ENCODE assay signal across 14 cellular contexts in the genomic region with DNA sequence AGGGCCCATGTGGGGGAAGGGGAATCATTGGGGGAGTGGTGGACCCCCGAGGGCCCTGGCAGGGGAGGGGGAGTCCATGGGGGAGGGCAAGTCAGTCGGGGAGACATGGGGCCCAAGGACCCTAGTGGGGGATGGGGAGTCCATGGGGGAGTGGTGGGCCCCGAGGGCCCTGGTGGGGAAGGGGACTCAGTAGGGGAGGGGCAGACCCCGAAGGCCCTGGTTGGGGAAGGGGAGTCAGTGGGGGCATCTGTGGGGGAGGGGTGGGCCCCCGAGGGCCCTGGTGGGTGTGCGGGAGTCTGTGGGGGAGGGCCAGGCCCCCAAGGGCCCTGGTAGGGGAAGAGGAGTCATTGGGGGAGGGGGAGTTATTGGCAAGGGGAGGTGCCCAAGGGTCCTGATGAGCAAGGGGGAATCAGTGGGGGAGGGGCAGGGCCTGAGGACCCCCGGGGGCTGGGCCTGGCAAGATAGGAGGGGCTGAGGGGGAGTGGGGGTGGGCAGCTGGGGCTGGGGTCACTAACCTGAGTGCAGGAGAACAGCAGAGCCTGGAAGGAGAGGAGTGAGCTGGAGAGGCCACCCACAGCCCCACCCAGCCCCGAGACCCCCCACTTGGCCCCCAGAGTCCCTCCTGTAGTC. TPM values are rescaled to one million over a fixed set of nuclear protein-coding genes. Genes with fewer than 3 reads are reported as not detected.
DNase-seq lines count a peak whose midpoint lies in the region; ATAC-seq and TF ChIP-seq lines count a peak whose summit lies in the region.
"Had no signal": no experiment of that assay in that cellular context is flagged by ENCODE, and none has a peak within 500 bp of the region (broad histone marks: within the 10 kb centered on the region; RNA-seq: fewer than 3 reads in every experiment).

No MANE protein-coding gene starts in this region.

- no peaks in the 10 kb centered on the region for H3K9me3 ChIP-seq in breast epithelium
- no peaks in the 10 kb centered on the region for H3K9me3 ChIP-seq in mammary epithelial cell (replicated peaks; ENCODE audit: insufficient read depth, low read length)
- no peaks in the 10 kb centered on the region for H3K9me3 ChIP-seq in ovary
- H3K9me3 ChIP-seq in upper lobe of right lung, result no peaks in the 10 kb centered on the region

- no peak for TF ChIP-seq EP300 in ovary (IDR thresholded peaks at IDR 0.05)

- WGBS in mammary epithelial cell (ENCODE audit: low coverage, missing lambda C conversion rate), result no CpG with 5 or more reads among the region's 8 CpGs
- WGBS in ovary, 3 donors, result 18 to 27% (median 19%) methylated on average over 7 to 8 of the region's 8 CpGs

- H4K20me1 ChIP-seq in mammary epithelial cell (ENCODE audit: insufficient read depth, low read length), result no peaks in the 10 kb centered on the region

- H3K9ac ChIP-seq in mammary epithelial cell (ENCODE audit: insufficient read depth, low read length), result no peak overlapping the region

- ATAC-seq in upper lobe of right lung (no peak), GM18909 (IDR thresholded peaks at IDR 0.05; ENCODE audit: poor library complexity, unreplicated experiment) (no peak), GM21786 (IDR thresholded peaks at IDR 0.05; ENCODE audit: unreplicated experiment) (no peak), HG02763 (IDR thresholded peaks at IDR 0.05; ENCODE audit: unreplicated experiment) (no peak)

- H3K36me3 ChIP-seq in breast epithelium (no peaks in the 10 kb centered on the region), mammary epithelial cell (ENCODE audit: insufficient read depth, low read length) (no peaks in the 10 kb centered on the region), ovary (no peaks in the 10 kb centered on the region), upper lobe of right lung (no peaks in the 10 kb centered on the region)

- TF ChIP-seq POLR2A in breast epithelium (IDR thresholded peaks at IDR 0.05) (no peak), ovary (IDR thresholded peaks at IDR 0.05) (no peak)

- H3K4me1 ChIP-seq in breast epithelium, result peaks cover 27 to 29% of the 10 kb centered on the region in 2 donors
- H3K4me1 ChIP-seq in mammary epithelial cell (ENCODE audit: insufficient read depth, low read length), result peaks cover 35% of the 10 kb centered on the region
- H3K4me1 ChIP-seq in ovary (ENCODE audit: insufficient read depth), result peaks cover 19% of the 10 kb centered on the region
- peaks cover 35% of the 10 kb centered on the region for H3K4me1 ChIP-seq in upper lobe of right lung

- H3K27me3 ChIP-seq in breast epithelium, result no peaks in the 10 kb centered on the region
- no peaks in the 10 kb centered on the region for H3K27me3 ChIP-seq in mammary epithelial cell (ENCODE audit: insufficient read depth, low read length)
- no peaks in the 10 kb centered on the region for H3K27me3 ChIP-seq in ovary
- H3K27me3 ChIP-seq in upper lobe of right lung, result peaks cover 23% of the 10 kb centered on the region

- dilution Hi-C loops in mammary epithelial cell (cut with HindIII; ENCODE audit: low sequenced_read_pairs), result no loop called here

- no peak for DNase-seq in breast epithelium (ENCODE audit: low spot score in 2 of 2)
- DNase-seq in mammary epithelial cell, result no peak
- DNase-seq in fibroblast of the aortic adventitia (ENCODE audit: low read depth), result no peak
- DNase-seq in ovary, result no peak
- no peak for DNase-seq in upper lobe of right lung
- DNase-seq: activated T-cell treated with anti-CD3 and anti-CD28 coated beads, Interleukin-2, amount 50 U/mL, for 1 hour; immature natural killer cell; NCI-H1048; SHP77 treated with DMSO at 0.1 percent for 48 hours; stimulated activated CD4-positive, alpha-beta T cell treated with anti-CD3 and anti-CD28 coated beads, Interleukin-4, amount 100 ng/mL, for 1 hour had no signal

- H3K4me3 ChIP-seq in breast epithelium (peak overlapping the region; percentile 70 to 76 (median 71)), mammary epithelial cell (replicated peaks in 1 of 3; ENCODE audit: insufficient read depth in 1 of 3, low read depth in 2 of 3, low read length in 3 of 3) (no peak overlapping the region), fibroblast of the aortic adventitia (ENCODE audit: low read depth, low read length) (peak overlapping the region; percentile 88), ovary (peak overlapping the region; percentile 52), upper lobe of right lung (peak overlapping the region; percentile 54)

- peaks cover 5% of the 10 kb centered on the region for H3K79me2 ChIP-seq in mammary epithelial cell (ENCODE audit: insufficient read depth, low read length)

- no TSS peak for BruUV-seq in mammary epithelial cell (replicated peaks; lab: Mats Ljungman, UMichigan)

- no peak for TF ChIP-seq CTCF in breast epithelium (IDR thresholded peaks at IDR 0.05)
- TF ChIP-seq CTCF in mammary epithelial cell (conservative IDR thresholded peaks at IDR 0.05 in 1 of 2, IDR thresholded peaks at IDR 0.05 in 1 of 2; ENCODE audit: extremely low read depth in 1 of 2, insufficient read depth in 1 of 2, low read depth in 1 of 2, low read length in 2 of 2), result no peak
- no peak for TF ChIP-seq CTCF in fibroblast of the aortic adventitia (IDR thresholded peaks at IDR 0.05; ENCODE audit: insufficient read depth, low read length)
- TF ChIP-seq CTCF in ovary (IDR thresholded peaks at IDR 0.05), result no peak
- no peak for TF ChIP-seq CTCF in upper lobe of right lung (IDR thresholded peaks at IDR 0.05)

- H2AFZ ChIP-seq in mammary epithelial cell (ENCODE audit: low read depth, low read length), result no peak overlapping the region
- H2AFZ ChIP-seq: GM23338 had no signal

- H3K4me2 ChIP-seq in mammary epithelial cell (ENCODE audit: insufficient read depth, low read depth, low read length), result no peak overlapping the region

- CTCF ChIA-PET in mammary epithelial cell (lab: Charles Lee; ENCODE audit: low non-redundant PET), result no interaction called here

- H3K27ac ChIP-seq in breast epithelium (peak overlapping the region; percentile 92 to 98), mammary epithelial cell (ENCODE audit: insufficient read depth, low read depth, low read length) (no peak overlapping the region), ovary (peak overlapping the region; percentile 88 to 92), upper lobe of right lung (peak overlapping the region; percentile 81)

- intact Hi-C loops in breast epithelium (cut with DNase I; ENCODE audit: low total_unique reads) (no loop called here), mammary epithelial cell (cut with micrococcal nuclease) (no loop called here), ovary (cut with DNase I) (no loop called here), upper lobe of right lung (cut with DNase I) (no loop called here)

- in situ Hi-C loops in mammary epithelial cell (cut with MboI; ENCODE audit: low sequenced_read_pairs in 2 of 2), result no loop called here

RNA-seq across cellular contexts. Expression of gene MXRA8, which starts 2.1 kb away (rescaled TPM):
- 100 to 1,000 TPM in 1 of 3 donors, 10 to 100 TPM in 2; 93.4 to 308 (median 99.8) TPM for total RNA-seq in breast epithelium
- total RNA-seq in mammary epithelial cell, result 1 to 10 TPM in 1 of 2 donors, not detected in 1; 6.2 TPM
- 0.09 TPM for polyA plus RNA-seq in mammary epithelial cell
- not detected for polyA minus RNA-seq in mammary epithelial cell
- 367 and 605 TPM in 2 replicates for total RNA-seq in fibroblast of the aortic adventitia (ENCODE audit: low replicate concordance)
- 100 to 1,000 TPM in 5 of 7 donors, 10 to 100 TPM in 2; 63.8 to 206 (median 131) TPM for total RNA-seq in ovary
- polyA plus RNA-seq in ovary, result 100 to 1,000 TPM in 1 of 2 donors, 10 to 100 TPM in 1; 40.3 to 193 TPM
- total RNA-seq in upper lobe of right lung, result 66.3 TPM
- polyA plus RNA-seq: immature natural killer cell had no signal

RNA-seq across cellular contexts. Expression of gene DVL1, which starts 7.1 kb away (rescaled TPM):
- total RNA-seq in breast epithelium (10 to 100 TPM; 55.2 to 70.1 (median 55.2) TPM), mammary epithelial cell (100 to 1,000 TPM in 1 of 2 donors, 10 to 100 TPM in 1; 62.0 to 109 TPM), fibroblast of the aortic adventitia (ENCODE audit: low replicate concordance) (31.3 and 89.0 TPM in 2 replicates), ovary (10 to 100 TPM; 38.0 to 85.2 (median 64.9) TPM), upper lobe of right lung (66.0 TPM)
- polyA plus RNA-seq in mammary epithelial cell (37.4 TPM), ovary (10 to 100 TPM in 1 of 2 donors, 1 to 10 TPM in 1; 2.1 to 51.2 TPM)
- polyA minus RNA-seq in mammary epithelial cell, result 20.1 TPM

RNA-seq across cellular contexts. Expression of gene AURKAIP1, which starts 18.7 kb away (rescaled TPM):
- total RNA-seq in breast epithelium (100 to 1,000 TPM in 1 of 3 donors, 10 to 100 TPM in 2; 91.3 to 116 (median 99.6) TPM), mammary epithelial cell (100 to 1,000 TPM in 1 of 2 donors, 10 to 100 TPM in 1; 85.0 to 167 TPM), fibroblast of the aortic adventitia (ENCODE audit: low replicate concordance) (71.1 and 82.0 TPM in 2 replicates), ovary (10 to 100 TPM; 63.7 to 94.0 (median 73.2) TPM), upper lobe of right lung (92.1 TPM)
- polyA plus RNA-seq in mammary epithelial cell (125 TPM), ovary (10 to 100 TPM in 1 of 2 donors, 1 to 10 TPM in 1; 6.0 to 81.3 TPM)
- polyA minus RNA-seq in mammary epithelial cell, result 47.4 TPM

RNA-seq across cellular contexts. Expression of gene TAS1R3, which starts 25.2 kb away (rescaled TPM):
- total RNA-seq in breast epithelium (under 1 TPM in 2 of 3 donors, not detected in 1; 0.16 to 0.33 TPM), mammary epithelial cell (under 1 TPM in 1 of 2 donors, not detected in 1; under 0.01 TPM), fibroblast of the aortic adventitia (ENCODE audit: low replicate concordance) (0.09 and 0.57 TPM in 2 replicates), ovary (under 1 TPM in 6 of 7 donors, not detected in 1; 0.07 to 0.40 (median 0.23) TPM), upper lobe of right lung (0.32 TPM)
- polyA plus RNA-seq in mammary epithelial cell (0.09 TPM), ovary (under 1 TPM in 1 of 2 donors, not detected in 1; 0.24 TPM)
- not detected for polyA minus RNA-seq in mammary epithelial cell
- polyA plus RNA-seq: GM23338 had no signal

RNA-seq across cellular contexts. Expression of gene CPTP, which starts 31.7 kb away (rescaled TPM):
- total RNA-seq in breast epithelium, result 10 to 100 TPM in 2 of 3 donors, 1 to 10 TPM in 1; 9.0 to 16.4 (median 13.4) TPM
- total RNA-seq in mammary epithelial cell, result 10 to 100 TPM; 12.0 to 25.0 TPM
- polyA plus RNA-seq in mammary epithelial cell, result 16.4 TPM
- polyA minus RNA-seq in mammary epithelial cell, result 3.6 TPM
- 9.4 and 17.7 TPM in 2 replicates for total RNA-seq in fibroblast of the aortic adventitia (ENCODE audit: low replicate concordance)
- total RNA-seq in ovary, result 10 to 100 TPM; 13.8 to 21.0 (median 14.8) TPM
- 10 to 100 TPM in 1 of 2 donors, 1 to 10 TPM in 1; 2.4 to 18.3 TPM for polyA plus RNA-seq in ovary
- 20.4 TPM for total RNA-seq in upper lobe of right lung

Comparison
In these comparisons a context has a peak if more than half of its experiments do, and no peak if none do; other contexts are left out.
1. H3K4me3 ChIP-seq: peak in breast epithelium (3 of 3), fibroblast of the aortic adventitia (single experiment), ovary (single experiment) and upper lobe of right lung (single experiment); none in mammary epithelial cell (0 of 3).